Comparison of ENCODE assay signal across 21 cellular contexts in genomic region chr10:29328988-29329387, GRCh38. TPM values are rescaled to one million over a fixed set of nuclear protein-coding genes. Genes with fewer than 3 reads are reported as not detected.
DNase-seq lines count a peak whose midpoint lies in the region; ATAC-seq and TF ChIP-seq lines count a peak whose summit lies in the region.
"Had no signal": no experiment of that assay in that cellular context is flagged by ENCODE, and none has a peak within 500 bp of the region (broad histone marks: within the 10 kb centered on the region; RNA-seq: fewer than 3 reads in every experiment).

No MANE protein-coding gene starts in this region.

- no peaks in the 10 kb centered on the region for H3K36me3 Mint-ChIP-seq in activated T-helper 17 cell treated with anti-CD3 and anti-CD28 coated beads, Interleukin-2, amount 50 U/mL, for 72 hours (ENCODE audit: low read depth)
- H3K36me3 Mint-ChIP-seq: activated naive CD4-positive, alpha-beta T cell treated with anti-CD3 and anti-CD28 coated beads, Interleukin-2, amount 50 U/mL, for 24 hours; stimulated activated effector memory CD8-positive, alpha-beta T cell treated with anti-CD3 and anti-CD28 coated beads, Interleukin-12 subunit alpha, Interleukin-12 subunit beta, amount 100 ng/mL, for 72 hours; WTC11 had no signal

- no peaks in the 10 kb centered on the region for H3K36me3 ChIP-seq in MG63
- H3K36me3 ChIP-seq in uterus = no peaks in the 10 kb centered on the region
- H3K36me3 ChIP-seq: HAP-1 had no signal

- H3K4me3 ChIP-seq in MG63 = no peak overlapping the region
- H3K4me3 ChIP-seq in uterus = no peak overlapping the region
- H3K4me3 ChIP-seq: HAP-1 had no signal

- H3K27me3 ChIP-seq in MG63 (no peaks in the 10 kb centered on the region), uterus (no peaks in the 10 kb centered on the region)

- no peak overlapping the region for H3K27ac Mint-ChIP-seq in activated T-helper 17 cell treated with anti-CD3 and anti-CD28 coated beads, Interleukin-2, amount 50 U/mL, for 72 hours
- H3K27ac Mint-ChIP-seq: activated naive CD4-positive, alpha-beta T cell treated with anti-CD3 and anti-CD28 coated beads, Interleukin-2, amount 50 U/mL, for 24 hours; progenitor cell of endocrine pancreas; stimulated activated effector memory CD8-positive, alpha-beta T cell treated with anti-CD3 and anti-CD28 coated beads, Interleukin-12 subunit alpha, Interleukin-12 subunit beta, amount 100 ng/mL, for 72 hours; WTC11 had no signal

- H3K9me3 ChIP-seq in MG63 (peaks cover 5% of the 10 kb centered on the region; the same call in 1 of the 2 replicates), uterus (no peaks in the 10 kb centered on the region)
- H3K9me3 ChIP-seq: HAP-1 had no signal

- H3K27ac ChIP-seq in uterus = peak overlapping the region in 1 of 2 donors; percentile 27

- no peak for ATAC-seq in activated T-helper 17 cell treated with anti-CD3 and anti-CD28 coated beads, Interleukin-2, amount 50 U/mL, for 72 hours (replicated peaks)
- ATAC-seq: Panc1; stimulated activated effector memory CD8-positive, alpha-beta T cell treated with anti-CD3 and anti-CD28 coated beads, Interleukin-12 subunit alpha, Interleukin-12 subunit beta, amount 100 ng/mL, for 72 hours; WTC11 had no signal

- H3K27me3 Mint-ChIP-seq in activated T-helper 17 cell treated with anti-CD3 and anti-CD28 coated beads, Interleukin-2, amount 50 U/mL, for 72 hours = peaks cover 34% of the 10 kb centered on the region
- H3K27me3 Mint-ChIP-seq: progenitor cell of endocrine pancreas had no signal

- H3K9me3 Mint-ChIP-seq in activated T-helper 17 cell treated with anti-CD3 and anti-CD28 coated beads, Interleukin-2, amount 50 U/mL, for 72 hours = no peaks in the 10 kb centered on the region
- H3K9me3 Mint-ChIP-seq: activated naive CD4-positive, alpha-beta T cell treated with anti-CD3 and anti-CD28 coated beads, Interleukin-2, amount 50 U/mL, for 24 hours; stimulated activated effector memory CD8-positive, alpha-beta T cell treated with anti-CD3 and anti-CD28 coated beads, Interleukin-12 subunit alpha, Interleukin-12 subunit beta, amount 100 ng/mL, for 72 hours had no signal

- intact Hi-C loops in uterus (cut with DNase I; ENCODE audit: low total_unique reads) = no loop called here

- H3K4me3 Mint-ChIP-seq in activated T-helper 17 cell treated with anti-CD3 and anti-CD28 coated beads, Interleukin-2, amount 50 U/mL, for 72 hours = no peak overlapping the region
- H3K4me3 Mint-ChIP-seq: activated naive CD4-positive, alpha-beta T cell treated with anti-CD3 and anti-CD28 coated beads, Interleukin-2, amount 50 U/mL, for 24 hours; stimulated activated effector memory CD8-positive, alpha-beta T cell treated with anti-CD3 and anti-CD28 coated beads, Interleukin-12 subunit alpha, Interleukin-12 subunit beta, amount 100 ng/mL, for 72 hours; WTC11 had no signal

- no peak for TF ChIP-seq CTCF in uterus (IDR thresholded peaks at IDR 0.05)

- no peaks in the 10 kb centered on the region for H3K4me1 Mint-ChIP-seq in activated T-helper 17 cell treated with anti-CD3 and anti-CD28 coated beads, Interleukin-2, amount 50 U/mL, for 72 hours
- H3K4me1 Mint-ChIP-seq: activated naive CD4-positive, alpha-beta T cell treated with anti-CD3 and anti-CD28 coated beads, Interleukin-2, amount 50 U/mL, for 24 hours; stimulated activated effector memory CD8-positive, alpha-beta T cell treated with anti-CD3 and anti-CD28 coated beads, Interleukin-12 subunit alpha, Interleukin-12 subunit beta, amount 100 ng/mL, for 72 hours had no signal

- no peak for TF ChIP-seq POLR2A in uterus (IDR thresholded peaks at IDR 0.05)

- DNase-seq in MG63 = peak; percentile 69
- peak; percentile 31 for DNase-seq in glomerular visceral epithelial cell (ENCODE audit: extremely low spot score)
- peak; percentile 67 for DNase-seq in myocyte (ENCODE audit: low read depth)
- peak; percentile 31 to 43 for DNase-seq in uterus
- no peak for DNase-seq in NCI-H1048 (lab: John Stamatoyannopoulos, UW)
- no peak for DNase-seq in foreskin melanocyte
- no peak for DNase-seq in stimulated activated CD4-positive, alpha-beta T cell treated with anti-CD3 and anti-CD28 coated beads, Interleukin-1b, Interleukin-23, amount 100 ng/mL, for 48 hours
- DNase-seq: activated CD8-positive, alpha-beta memory T cell treated with anti-CD3 and anti-CD28 coated beads, Interleukin-2, amount 50 U/mL, for 4 hours; cerebellar nuclear complex; KG1; NCI-H524; stimulated activated CD4-positive, alpha-beta T cell treated with anti-CD3 and anti-CD28 coated beads, Interleukin-4, amount 100 ng/mL, for 24 hours had no signal

- H3K4me1 ChIP-seq in uterus = no peaks in the 10 kb centered on the region
- H3K4me1 ChIP-seq: HAP-1 had no signal

RNA-seq across cellular contexts. Expression of gene LYZL1, which starts 40.1 kb away (rescaled TPM):
- total RNA-seq in MG63 (2014; rRNA removed; shearing (Covaris generic); ENCODE audit: low replicate concordance) = not detected in 2 replicates
- total RNA-seq in myocyte (not detected in 2 replicates), uterus (not detected)
- not detected for polyA plus RNA-seq in myocyte (2012)
- total RNA-seq in activated T-helper 17 cell treated with anti-CD3 and anti-CD28 coated beads, Interleukin-2, amount 50 U/mL, for 72 hours = not detected
- total RNA-seq: endothelial cell of umbilical vein, mononuclear cell, progenitor cell of endocrine pancreas, WTC11 had no signal
- polyA plus RNA-seq: endothelial cell of umbilical vein had no signal

Comparison
In these comparisons a context has a peak if more than half of its experiments do, and no peak if none do; other contexts are left out.
1. DNase-seq: peak in MG63 (single experiment), glomerular visceral epithelial cell (single experiment), myocyte (single experiment) and uterus (2 of 2); none in NCI-H1048 (single experiment), foreskin melanocyte (single experiment) and stimulated activated CD4-positive, alpha-beta T cell treated with anti-CD3 and anti-CD28 coated beads, Interleukin-1b, Interleukin-23, amount 100 ng/mL, for 48 hours (single experiment).